18 cellular contexts compared by ENCODE assay signal in genomic region chr11:93528252-93528651, GRCh38. TPM values are rescaled to one million over a fixed set of nuclear protein-coding genes. Genes with fewer than 3 reads are reported as not detected.
A peak's percentile ranks its signal among the peaks of the same experiment; 100 is the strongest.
DNase-seq lines count a peak whose midpoint lies in the region; ATAC-seq and TF ChIP-seq lines count a peak whose summit lies in the region.
"Had no signal": no experiment of that assay in that cellular context is flagged by ENCODE, and none has a peak within 500 bp of the region (broad histone marks: within the 10 kb centered on the region; RNA-seq: fewer than 3 reads in every experiment).

No MANE protein-coding gene starts in this region.

- H4K20me1 ChIP-seq in MM.1S (ENCODE audit: insufficient read depth, low read length) = no peaks in the 10 kb centered on the region

- H3K4me3 ChIP-seq in muscle layer of duodenum (ENCODE audit: low read depth in 1 of 2, low read length in 2 of 2) = no peak overlapping the region
- no peak overlapping the region for H3K4me3 ChIP-seq in thoracic aorta
- H3K4me3 ChIP-seq in MM.1S (ENCODE audit: low read length) = no peak overlapping the region
- H3K4me3 ChIP-seq in BE2C (ENCODE audit: low read depth, low read length) = no peak overlapping the region
- H3K4me3 ChIP-seq: A549, HAP-1 had no signal

- H3K36me3 Mint-ChIP-seq in chondrocyte (ENCODE audit: low read depth) = no peaks in the 10 kb centered on the region

- H3K27ac ChIP-seq in muscle layer of duodenum (ENCODE audit: low read length) = peak overlapping the region; percentile 11
- peak overlapping the region; percentile 80 to 83 for H3K27ac ChIP-seq in thoracic aorta
- H3K27ac ChIP-seq in MM.1S (ENCODE audit: low read length) = no peak overlapping the region
- H3K27ac ChIP-seq: A549 had no signal

- H3K9me3 ChIP-seq in muscle layer of duodenum (ENCODE audit: control insufficient read depth in 1 of 2, low read length in 2 of 2) = no peaks in the 10 kb centered on the region
- no peaks in the 10 kb centered on the region for H3K9me3 ChIP-seq in thoracic aorta
- no peaks in the 10 kb centered on the region for H3K9me3 ChIP-seq in MM.1S (replicated peaks; ENCODE audit: insufficient read depth, low read length)
- no peaks in the 10 kb centered on the region for H3K9me3 ChIP-seq in BE2C
- H3K9me3 ChIP-seq: A549, HAP-1 had no signal

- H3K27ac Mint-ChIP-seq in chondrocyte (ENCODE audit: unreplicated experiment) = peak overlapping the region; percentile 32
- H3K27ac Mint-ChIP-seq: progenitor cell of endocrine pancreas had no signal

- H3K36me3 ChIP-seq in muscle layer of duodenum (ENCODE audit: control insufficient read depth in 1 of 2, insufficient read depth in 2 of 2, low read length in 2 of 2) (no peaks in the 10 kb centered on the region), thoracic aorta (no peaks in the 10 kb centered on the region), MM.1S (replicated peaks; ENCODE audit: insufficient read depth, low read length) (no peaks in the 10 kb centered on the region), BE2C (peaks cover 21% of the 10 kb centered on the region)
- H3K36me3 ChIP-seq: HAP-1 had no signal

- no peaks in the 10 kb centered on the region for H3K9me2 ChIP-seq in MM.1S (replicated peaks; ENCODE audit: insufficient read depth, low read length)

- no peak overlapping the region for H3K4me3 Mint-ChIP-seq in chondrocyte (ENCODE audit: unreplicated experiment)
- H3K4me3 Mint-ChIP-seq: central memory CD8-positive, alpha-beta T cell had no signal

- H3K79me2 ChIP-seq in MM.1S (ENCODE audit: low read length) = 0 out of 2 replicates have a peak, but pooled peaks cover 6% of the 10 kb centered on the region

- H3K27me3 Mint-ChIP-seq in chondrocyte (ENCODE audit: low read depth) = no peaks in the 10 kb centered on the region
- H3K27me3 Mint-ChIP-seq: central memory CD8-positive, alpha-beta T cell; progenitor cell of endocrine pancreas had no signal

- TF ChIP-seq CTCF in chondrocyte (IDR thresholded peaks at IDR 0.05) (no peak), thoracic aorta (IDR thresholded peaks at IDR 0.05) (no peak), MM.1S (IDR thresholded peaks at IDR 0.05; ENCODE audit: low read length) (no peak), BE2C (IDR thresholded peaks at IDR 0.05; ENCODE audit: low read depth, low read length) (no peak)

- no peaks in the 10 kb centered on the region for H3K9me3 Mint-ChIP-seq in chondrocyte (ENCODE audit: low read depth)
- H3K9me3 Mint-ChIP-seq: central memory CD8-positive, alpha-beta T cell had no signal

- no peak for ATAC-seq in thoracic aorta (ENCODE audit: insufficient number of reproducible peaks, low FRiP score, low read depth)
- ATAC-seq in GM19397 (IDR thresholded peaks at IDR 0.05; ENCODE audit: unreplicated experiment) = no peak
- ATAC-seq: A549 had no signal

- peak; percentile 46 for DNase-seq in NCI-H82 (lab: John Stamatoyannopoulos, UW)
- no peak for DNase-seq in NCI-H82 treated with DMSO at 0.1 percent for 48 hours (lab: John Stamatoyannopoulos, UW; ENCODE audit: unreplicated experiment)
- no peak for DNase-seq in chondrocyte (ENCODE audit: low spot score)
- DNase-seq in thoracic aorta (ENCODE audit: low spot score) = no peak
- no peak for DNase-seq in MM.1S
- no peak for DNase-seq in BE2C
- DNase-seq: activated naive CD4-positive, alpha-beta T cell treated with anti-CD3 and anti-CD28 coated beads, Interleukin-2, amount 50 U/mL, for 16 hours; KG1; mesendoderm; NCI-H1694; NCI-H526; stimulated activated naive CD4-positive, alpha-beta T cell treated with Interleukin-2 at 50 U/mL for 16 hours had no signal

- no peaks in the 10 kb centered on the region for H3F3A ChIP-seq in MM.1S (ENCODE audit: insufficient read depth, low read length)

- H2AFZ ChIP-seq in MM.1S (ENCODE audit: low read length) = no peak overlapping the region

- no peak overlapping the region for H3K4me2 ChIP-seq in MM.1S (ENCODE audit: low read depth, low read length)
- H3K4me2 ChIP-seq: A549 had no signal

- H3K4me1 ChIP-seq in muscle layer of duodenum (ENCODE audit: control insufficient read depth in 1 of 2, insufficient read depth in 2 of 2, low read length in 2 of 2) = peaks cover 25 to 26% of the 10 kb centered on the region in 2 donors
- peaks cover 26 to 48% of the 10 kb centered on the region in 2 donors for H3K4me1 ChIP-seq in thoracic aorta (ENCODE audit: control insufficient read depth in 1 of 2, low read depth in 2 of 2)
- peaks cover 17% of the 10 kb centered on the region for H3K4me1 ChIP-seq in MM.1S (ENCODE audit: low read length)
- peaks cover 68% of the 10 kb centered on the region for H3K4me1 ChIP-seq in BE2C
- H3K4me1 ChIP-seq: A549, HAP-1 had no signal

- peaks cover 76% of the 10 kb centered on the region for H3K4me1 Mint-ChIP-seq in chondrocyte (ENCODE audit: low read depth)

- no peak overlapping the region for H3K9ac ChIP-seq in MM.1S (ENCODE audit: low read length)

- H3K27me3 ChIP-seq in muscle layer of duodenum (ENCODE audit: low read depth, low read length) = no peaks in the 10 kb centered on the region
- H3K27me3 ChIP-seq in thoracic aorta (replicated peaks; ENCODE audit: insufficient read depth) = no peaks in the 10 kb centered on the region
- H3K27me3 ChIP-seq in MM.1S (replicated peaks; ENCODE audit: insufficient read depth, low read length) = no peaks in the 10 kb centered on the region
- no peaks in the 10 kb centered on the region for H3K27me3 ChIP-seq in BE2C

RNA-seq across cellular contexts. Expression of gene SMCO4, which starts 14.9 kb away (rescaled TPM):
- 21.3 to 38.6 TPM (median 24.0 TPM) in 3 replicates for total RNA-seq in chondrocyte
- 10 to 100 TPM in 1 of 2 donors, 1 to 10 TPM in 1; 9.7 to 80.1 TPM for total RNA-seq in thoracic aorta
- 83.5 TPM for polyA plus RNA-seq in BE2C (2012; ENCODE audit: insufficient read depth, insufficient read length, low read depth)
